In the genomic region with DNA sequence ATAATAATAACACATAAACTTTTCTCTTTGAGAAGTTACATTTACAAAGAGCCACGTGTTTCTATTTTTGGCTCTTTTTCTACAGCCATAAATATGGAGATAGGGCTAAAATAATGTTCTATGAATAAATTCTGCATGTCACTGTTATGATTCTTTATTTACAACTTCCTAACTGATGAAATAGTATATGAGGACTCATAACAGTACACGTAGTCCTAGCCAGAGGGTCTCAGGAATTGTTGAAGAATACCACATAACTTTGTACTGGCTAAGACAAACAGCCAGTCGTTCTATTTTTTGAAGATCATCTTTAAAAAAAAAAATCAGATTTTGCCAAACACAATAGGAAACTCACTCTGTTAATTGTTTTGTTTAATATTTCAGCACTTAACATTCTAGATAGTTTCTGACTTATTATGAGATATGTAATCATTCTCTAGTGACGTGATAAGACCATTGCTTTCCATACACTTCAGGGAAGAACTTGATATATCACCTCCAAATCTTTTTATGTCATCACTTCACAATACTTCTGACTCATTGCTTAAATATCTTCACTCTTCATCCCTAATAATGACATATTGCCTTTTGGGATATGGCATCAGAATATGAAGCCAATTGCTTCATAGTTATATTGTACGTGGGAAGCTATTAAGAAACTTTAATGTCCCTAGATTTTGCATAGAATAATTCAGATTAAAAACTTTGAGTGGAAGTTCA, we compare ENCODE assay signal across 24 cellular contexts.
DNase-seq lines count a peak whose midpoint lies in the region; ATAC-seq, FAIRE-seq and TF ChIP-seq lines count a peak whose summit lies in the region.
"Had no signal": no experiment of that assay in that cellular context is flagged by ENCODE, and none has a peak within 500 bp of the region (broad histone marks: within the 10 kb centered on the region; RNA-seq: fewer than 3 reads in every experiment).

No MANE protein-coding gene starts in this region.

- POLR2A ChIA-PET in HepG2 (lab: Yijun Ruan, JAX): no interaction called here

- H3K27me3 ChIP-seq in HepG2 (ENCODE audit: control insufficient read depth in 1 of 2, insufficient read depth in 2 of 2, low read length in 2 of 2) (no peaks in the 10 kb centered on the region), right lobe of liver (no peaks in the 10 kb centered on the region), breast epithelium (no peaks in the 10 kb centered on the region)
- H3K27me3 ChIP-seq: foreskin keratinocyte had no signal

- CTCF ChIA-PET in HepG2 (lab: Yijun Ruan, JAX; ENCODE audit: low intra/inter-chr PET ratio, low total read pairs): no interaction called here

- no peak overlapping the region for H2AFZ ChIP-seq in HepG2 (ENCODE audit: low read length)

- H3K4me1 ChIP-seq in HepG2 (ENCODE audit: insufficient read depth, low read length): peaks cover 6% of the 10 kb centered on the region; the same call in 1 of the 2 replicates
- no peaks in the 10 kb centered on the region for H3K4me1 ChIP-seq in right lobe of liver
- no peaks in the 10 kb centered on the region for H3K4me1 ChIP-seq in breast epithelium

- H3K36me3 ChIP-seq in HepG2 (replicated peaks in 1 of 2; ENCODE audit: control insufficient read depth in 1 of 2, insufficient read depth in 2 of 2, low read length in 2 of 2) (no peaks in the 10 kb centered on the region), right lobe of liver (no peaks in the 10 kb centered on the region), breast epithelium (no peaks in the 10 kb centered on the region)

- BruUV-seq in HepG2 (replicated peaks; lab: Mats Ljungman, UMichigan): no TSS peak

- H3K4me3 ChIP-seq in HepG2 (replicated peaks in 1 of 3; ENCODE audit: insufficient read depth in 1 of 3, low read depth in 2 of 3, low read length in 3 of 3): no peak overlapping the region
- H3K4me3 ChIP-seq in right lobe of liver: no peak overlapping the region
- no peak overlapping the region for H3K4me3 ChIP-seq in astrocyte of the spinal cord (ENCODE audit: low read depth, low read length)
- no peak overlapping the region for H3K4me3 ChIP-seq in fibroblast of villous mesenchyme (ENCODE audit: low read depth, low read length)
- H3K4me3 ChIP-seq in breast epithelium: no peak overlapping the region
- H3K4me3 ChIP-seq: coronary artery, mucosa of descending colon, skin epidermis had no signal

- intact Hi-C loops in HepG2 (cut with micrococcal nuclease; ENCODE audit: unreplicated experiment) (no loop called here), right lobe of liver (cut with DNase I) (no loop called here), breast epithelium (cut with DNase I; ENCODE audit: low total_unique reads) (no loop called here)

- no peak for TF ChIP-seq RAD21 in HepG2 (CRISPR knock-in tag; IDR thresholded peaks at IDR 0.05)

- FAIRE-seq in HepG2 (lab: Jason Lieb, UNC): no peak
- no peak for FAIRE-seq in urothelium cell line (lab: Jason Lieb, UNC)
- FAIRE-seq: GM12891 had no signal

- H3K4me2 ChIP-seq in HepG2 (ENCODE audit: low read depth, low read length): no peak overlapping the region

- no peaks in the 10 kb centered on the region for H4K20me1 ChIP-seq in HepG2 (ENCODE audit: insufficient read depth, low read length)

- no peaks in the 10 kb centered on the region for H3K79me2 ChIP-seq in HepG2 (ENCODE audit: insufficient read depth, low read length)

- DNase-seq in HepG2 (ENCODE audit: low spot score): no peak
- DNase-seq in right lobe of liver: no peak
- DNase-seq in astrocyte of the spinal cord (ENCODE audit: low read depth, low spot score): peak; percentile 48
- DNase-seq in fibroblast of villous mesenchyme (ENCODE audit: low read depth): peak; percentile 17
- DNase-seq in urothelium cell line (ENCODE audit: low spot score): no peak
- DNase-seq in NCI-H446 treated with DMSO at 0.1 percent for 48 hours (lab: John Stamatoyannopoulos, UW): no peak
- no peak for DNase-seq in breast epithelium (ENCODE audit: low spot score in 2 of 2)
- DNase-seq in activated CD4-positive, CD25-positive, alpha-beta regulatory T cell (lab: John Stamatoyannopoulos, UW): no peak
- DNase-seq: activated CD4-positive, alpha-beta T cell treated with anti-CD3 and anti-CD28 coated beads for 4 hours; Karpas-422; mucosa of descending colon; NCI-H1048; NCI-H187 treated with DMSO at 0.1 percent for 48 hours; PC-3; posterior cingulate gyrus; SHP77 treated with DMSO at 0.1 percent for 48 hours; stimulated activated CD4-positive, alpha-beta T cell treated with anti-CD3 and anti-CD28 coated beads, Interleukin-1b, Interleukin-23, amount 100 ng/mL, for 48 hours; T-helper 1 cell had no signal

- H3K27ac ChIP-seq in HepG2 (ENCODE audit: extremely low read length, insufficient read depth, low read length) (no peak overlapping the region), right lobe of liver (no peak overlapping the region), breast epithelium (no peak overlapping the region)
- H3K27ac ChIP-seq: 22Rv1, coronary artery, foreskin keratinocyte, skin epidermis had no signal

- WGBS in HepG2 (ENCODE audit: low lambda C conversion rate): 5% methylated on average over 5 of the region's 5 CpGs
- WGBS in right lobe of liver (ENCODE audit: insufficient coverage, low coverage, low lambda C conversion rate, missing lambda C conversion rate): 30% methylated on average over 5 of the region's 5 CpGs

- H3K9ac ChIP-seq in HepG2 (ENCODE audit: insufficient read depth, low read depth, low read length): no peak overlapping the region

- H3K9me3 ChIP-seq in HepG2 (ENCODE audit: low read length): no peaks in the 10 kb centered on the region
- H3K9me3 ChIP-seq in right lobe of liver: no peaks in the 10 kb centered on the region
- no peaks in the 10 kb centered on the region for H3K9me3 ChIP-seq in breast epithelium
- H3K9me3 ChIP-seq: mucosa of descending colon had no signal

- TF ChIP-seq EP300 in HepG2 (IDR thresholded peaks at IDR 0.05; ENCODE audit: low read depth in 2 of 2, low read length in 2 of 2): no peak
- no peak for TF ChIP-seq EP300 in HepG2 (CRISPR knock-in tag; IDR thresholded peaks at IDR 0.05; ENCODE audit: borderline replicate concordance)

- no peak for TF ChIP-seq POLR2A in HepG2 (IDR thresholded peaks at IDR 0.05; ENCODE audit: insufficient read depth in 1 of 2, low read depth in 2 of 2, low read length in 2 of 2)
- no peak for TF ChIP-seq POLR2A in right lobe of liver (IDR thresholded peaks at IDR 0.05)
- no peak for TF ChIP-seq POLR2A in breast epithelium (IDR thresholded peaks at IDR 0.05)

- TF ChIP-seq CTCF in HepG2 (CRISPR knock-in tag; IDR thresholded peaks at IDR 0.05) (no peak), right lobe of liver (IDR thresholded peaks at IDR 0.05) (no peak), astrocyte of the spinal cord (IDR thresholded peaks at IDR 0.05; ENCODE audit: low read depth, low read length) (no peak), fibroblast of villous mesenchyme (IDR thresholded peaks at IDR 0.05; ENCODE audit: insufficient read depth, low read depth, low read length) (no peak), breast epithelium (IDR thresholded peaks at IDR 0.05) (no peak)

- in situ Hi-C loops in HepG2 (cut with HindIII; ENCODE audit: extremely low pct_ligation_motif_present, low pct_unique_long_range_greater_than_20kb): loop anchor here (25.0 kb wide), 1 partner anchor 968 kb away; no protein-coding TSS in a partner anchor
- in situ Hi-C loops in astrocyte of the spinal cord (cut with HindIII; ENCODE audit: low sequenced_read_pairs): no loop called here

- ATAC-seq in HepG2 (no peak), right lobe of liver (no peak)
- ATAC-seq: foreskin keratinocyte; mucosa of descending colon; PC-3; stimulated activated memory B cell treated with anti-CD40 and anti-IgM and Interleukin-4, amounts not matched to agents 10 μg/mL and 1 μg/mL and 100 μg/mL, for 72 hours had no signal

TF ChIP-seq in HepG2, 621 proteins besides CTCF, POLR2A, EP300 and RAD21:
- no peak for TF ChIP-seq ZBTB7A (CRISPR knock-in tag; IDR thresholded peaks at IDR 0.05)
- TF ChIP-seq, protein P1, sequence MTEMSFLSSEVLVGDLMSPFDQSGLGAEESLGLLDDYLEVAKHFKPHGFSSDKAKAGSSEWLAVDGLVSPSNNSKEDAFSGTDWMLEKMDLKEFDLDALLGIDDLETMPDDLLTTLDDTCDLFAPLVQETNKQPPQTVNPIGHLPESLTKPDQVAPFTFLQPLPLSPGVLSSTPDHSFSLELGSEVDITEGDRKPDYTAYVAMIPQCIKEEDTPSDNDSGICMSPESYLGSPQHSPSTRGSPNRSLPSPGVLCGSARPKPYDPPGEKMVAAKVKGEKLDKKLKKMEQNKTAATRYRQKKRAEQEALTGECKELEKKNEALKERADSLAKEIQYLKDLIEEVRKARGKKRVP (CRISPR knock-in tag; IDR thresholded peaks at IDR 0.05): no peak
- TF ChIP-seq SALL2 (CRISPR knock-in tag; IDR thresholded peaks at IDR 0.05): no peak
- TF ChIP-seq POLR2G (IDR thresholded peaks at IDR 0.05; ENCODE audit: low read depth, low read length): no peak
- peak; percentile 70 for TF ChIP-seq CREB1 (IDR thresholded peaks at IDR 0.05)
- no peak for TF ChIP-seq CREB1 (CRISPR knock-in tag; IDR thresholded peaks at IDR 0.05)

Comparison
In these comparisons a context has a peak if more than half of its experiments do, and no peak if none do; other contexts are left out.
1. DNase-seq: peak in astrocyte of the spinal cord (single experiment) and fibroblast of villous mesenchyme (single experiment); none in HepG2 (single experiment), right lobe of liver (0 of 3), urothelium cell line (single experiment), NCI-H446 treated with DMSO at 0.1 percent for 48 hours (single experiment), breast epithelium (0 of 2) and activated CD4-positive, CD25-positive, alpha-beta regulatory T cell (0 of 4).